In genomic region chr11:68841718-68842426, GRCh38 we compare ENCODE assay signal across 7 cellular contexts. TPM values are rescaled to one million over a fixed set of nuclear protein-coding genes. Genes with fewer than 3 reads are reported as not detected.
DNase-seq lines count a peak whose midpoint lies in the region; TF ChIP-seq lines count a peak whose summit lies in the region.

Gene CPT1A, minus strand, starts transcription at chr11:68841916. Its CDS starts 26,442 bp downstream, at chr11:68815474.

- H3K36me3 Mint-ChIP-seq in IgD-negative memory B cell (no peaks in the 10 kb centered on the region), glutamatergic neuron (ENCODE audit: unreplicated experiment) (peaks cover 4% of the 10 kb centered on the region), osteocyte (ENCODE audit: unreplicated experiment) (no peaks in the 10 kb centered on the region)
- H3K36me3 Mint-ChIP-seq in activated naive CD8-positive, alpha-beta T cell treated with anti-CD3 and anti-CD28 coated beads for 36 hours = no peaks in the 10 kb centered on the region

- peak within 1 kb of the TSS; percentile 96 to 98 (median 96) for H3K4me3 Mint-ChIP-seq in IgD-negative memory B cell
- peak within 1 kb of the TSS; percentile 89 for H3K4me3 Mint-ChIP-seq in activated naive CD8-positive, alpha-beta T cell treated with anti-CD3 and anti-CD28 coated beads for 36 hours
- peak within 1 kb of the TSS; percentile 57 for H3K4me3 Mint-ChIP-seq in glutamatergic neuron (ENCODE audit: unreplicated experiment)
- peak within 1 kb of the TSS; percentile 80 for H3K4me3 Mint-ChIP-seq in osteocyte (ENCODE audit: unreplicated experiment)

- H3K9me3 Mint-ChIP-seq in IgD-negative memory B cell (no peaks in the 10 kb centered on the region), glutamatergic neuron (ENCODE audit: unreplicated experiment) (peaks cover 9% of the 10 kb centered on the region), osteocyte (ENCODE audit: unreplicated experiment) (no peaks in the 10 kb centered on the region)
- no peaks in the 10 kb centered on the region for H3K9me3 Mint-ChIP-seq in activated naive CD8-positive, alpha-beta T cell treated with anti-CD3 and anti-CD28 coated beads for 36 hours

- H3K9me2 ChIP-seq in SK-N-SH = no peaks in the 10 kb centered on the region

- POLR2A ChIA-PET in SK-N-SH (lab: Yijun Ruan, JAX) = no interaction called here

- no peak for TF ChIP-seq EP300 in SK-N-SH (IDR thresholded peaks at IDR 0.05; ENCODE audit: borderline replicate concordance in 1 of 2, low read depth in 1 of 2, low read length in 1 of 2)

- H3K27ac Mint-ChIP-seq in IgD-negative memory B cell = peak within 1 kb of the TSS; percentile 69 to 84 (median 84)
- peak within 1 kb of the TSS; percentile 82 for H3K27ac Mint-ChIP-seq in activated naive CD8-positive, alpha-beta T cell treated with anti-CD3 and anti-CD28 coated beads for 36 hours
- H3K27ac Mint-ChIP-seq in glutamatergic neuron (ENCODE audit: unreplicated experiment) = no peak within 1 kb of the TSS
- peak within 1 kb of the TSS; percentile 71 for H3K27ac Mint-ChIP-seq in osteocyte (ENCODE audit: unreplicated experiment)

- WGBS in SK-N-SH (ENCODE audit: low lambda C conversion rate) = 42% methylated on average over 25 of the region's 82 CpGs

- peak within 1 kb of the TSS; percentile 87 for H3K4me2 ChIP-seq in SK-N-SH

- peak within 1 kb of the TSS; percentile 81 to 82 for H3K4me3 ChIP-seq in SK-N-SH (ENCODE audit: low read depth in 2 of 2, low read length in 1 of 2)

- H4K20me1 ChIP-seq in SK-N-SH (ENCODE audit: insufficient read depth) = no peaks in the 10 kb centered on the region

- peaks cover 34% of the 10 kb centered on the region for H3F3A ChIP-seq in SK-N-SH (replicated peaks; ENCODE audit: insufficient read depth)

- H3K4me1 ChIP-seq in SK-N-SH (ENCODE audit: control insufficient read depth in 1 of 2, insufficient read depth in 2 of 2, low read depth in 1 of 2, low read length in 1 of 2) = peaks cover 20 to 23% of the 10 kb centered on the region in 2 experiments

- peaks cover 36% of the 10 kb centered on the region for H3K79me2 ChIP-seq in SK-N-SH (ENCODE audit: insufficient read depth)

- peak within 1 kb of the TSS; percentile 76; the same call in 1 of the 2 replicates for H3K9ac ChIP-seq in SK-N-SH

- CTCF ChIA-PET in SK-N-SH (lab: Yijun Ruan, JAX) = interaction anchor here (0.9 to 2.4 kb wide), 3 partner anchors 14 to 49 kb away, joined by 3 to 12 read pairs (median 3); no protein-coding TSS in a partner anchor

- in situ Hi-C loops in GM13977 (cut with MboI; ENCODE audit: low pct_unique_long_range_greater_than_20kb, low sequenced_read_pairs, unreplicated experiment) = no loop called here

- no peaks in the 10 kb centered on the region for H3K27me3 ChIP-seq in SK-N-SH (ENCODE audit: insufficient read depth)

- peak within 1 kb of the TSS; percentile 84 for H2AFZ ChIP-seq in SK-N-SH (ENCODE audit: low read depth)

- no peak for TF ChIP-seq CTCF in GM13977 (IDR thresholded peaks at IDR 0.05; ENCODE audit: extremely low read depth, insufficient read depth, missing control alignments)
- no peak for TF ChIP-seq CTCF in SK-N-SH (IDR thresholded peaks at IDR 0.05)
- no peak for TF ChIP-seq CTCF in glutamatergic neuron (IDR thresholded peaks at IDR 0.05; ENCODE audit: partially characterized antibody, unreplicated experiment)
- no peak for TF ChIP-seq CTCF in osteocyte (IDR thresholded peaks at IDR 0.05)

- TF ChIP-seq RAD21 in SK-N-SH (IDR thresholded peaks at IDR 0.05; ENCODE audit: low read length) = no peak

- no peaks in the 10 kb centered on the region for H3K36me3 ChIP-seq in SK-N-SH (replicated peaks in 1 of 2; ENCODE audit: control insufficient read depth in 1 of 2, insufficient read depth in 2 of 2, low read length in 1 of 2)

- H3K4me1 Mint-ChIP-seq in IgD-negative memory B cell (peaks cover 25 to 33% (median 26%) of the 10 kb centered on the region in 3 donors), glutamatergic neuron (ENCODE audit: low read depth, unreplicated experiment) (peaks cover 2% of the 10 kb centered on the region), osteocyte (ENCODE audit: unreplicated experiment) (peaks cover 59% of the 10 kb centered on the region)
- H3K4me1 Mint-ChIP-seq in activated naive CD8-positive, alpha-beta T cell treated with anti-CD3 and anti-CD28 coated beads for 36 hours = peaks cover 43% of the 10 kb centered on the region

- H3K27ac ChIP-seq in SK-N-SH (ENCODE audit: low read depth in 2 of 2, low read length in 1 of 2) = peak within 1 kb of the TSS; percentile 98

- DNase-seq in GM13977 (ENCODE audit: low spot score) = peak; percentile 91
- DNase-seq in SK-N-SH = peak; percentile 94
- peak; percentile 83 for DNase-seq in activated naive CD8-positive, alpha-beta T cell treated with anti-CD3 and anti-CD28 coated beads for 36 hours
- DNase-seq in glutamatergic neuron = peak; percentile 74
- DNase-seq in osteocyte (ENCODE audit: extremely low spot score, unreplicated experiment) = peak; percentile 92
- DNase-seq in ureter (ENCODE audit: low spot score) = peak; percentile 76

- H3K9me3 ChIP-seq in SK-N-SH = no peaks in the 10 kb centered on the region

- H3K27me3 Mint-ChIP-seq in IgD-negative memory B cell (no peaks in the 10 kb centered on the region), glutamatergic neuron (ENCODE audit: unreplicated experiment) (peaks cover 21% of the 10 kb centered on the region), osteocyte (ENCODE audit: unreplicated experiment) (peaks cover 7% of the 10 kb centered on the region)
- no peaks in the 10 kb centered on the region for H3K27me3 Mint-ChIP-seq in activated naive CD8-positive, alpha-beta T cell treated with anti-CD3 and anti-CD28 coated beads for 36 hours

TF ChIP-seq in SK-N-SH, 30 proteins besides CTCF, POLR2A, EP300 and RAD21:
- TF ChIP-seq MAX (IDR thresholded peaks at IDR 0.05; ENCODE audit: low read depth) (0 out of 2 replicates have a peak, but pooled peaks have one; percentile 26), REST (IDR thresholded peaks at IDR 0.05; ENCODE audit: low read depth, low read length) (no peak)

RNA-seq across cellular contexts. Expression of gene CPT1A, which starts in this region (rescaled TPM):
- polyA plus RNA-seq in IgD-negative memory B cell (5.8 TPM), SK-N-SH (2012; rRNA removed) (22.5 and 31.2 TPM in 2 replicates)
- 20.9 and 27.0 TPM in 2 replicates for polyA plus RNA-seq in SK-N-SH (2012; cell fraction: cytosol; rRNA removed)
- 42.4 and 46.7 TPM in 2 replicates for polyA plus RNA-seq in SK-N-SH (2012; cell fraction: nucleus; rRNA removed)
- 10 to 100 TPM; 12.8 to 15.4 TPM for total RNA-seq in activated naive CD8-positive, alpha-beta T cell treated with anti-CD3 and anti-CD28 coated beads for 36 hours
- total RNA-seq in glutamatergic neuron (ENCODE audit: unreplicated experiment) (4.1 TPM), osteocyte (109 and 117 TPM in 2 replicates), ureter (33.3 TPM)

Comparison
In these comparisons a context has a peak if more than half of its experiments do, and no peak if none do; other contexts are left out.
1. Peak in every context shown above with its lines: DNase-seq, H3K4me3 ChIP-seq and H3K27ac ChIP-seq.